In the genomic region with DNA sequence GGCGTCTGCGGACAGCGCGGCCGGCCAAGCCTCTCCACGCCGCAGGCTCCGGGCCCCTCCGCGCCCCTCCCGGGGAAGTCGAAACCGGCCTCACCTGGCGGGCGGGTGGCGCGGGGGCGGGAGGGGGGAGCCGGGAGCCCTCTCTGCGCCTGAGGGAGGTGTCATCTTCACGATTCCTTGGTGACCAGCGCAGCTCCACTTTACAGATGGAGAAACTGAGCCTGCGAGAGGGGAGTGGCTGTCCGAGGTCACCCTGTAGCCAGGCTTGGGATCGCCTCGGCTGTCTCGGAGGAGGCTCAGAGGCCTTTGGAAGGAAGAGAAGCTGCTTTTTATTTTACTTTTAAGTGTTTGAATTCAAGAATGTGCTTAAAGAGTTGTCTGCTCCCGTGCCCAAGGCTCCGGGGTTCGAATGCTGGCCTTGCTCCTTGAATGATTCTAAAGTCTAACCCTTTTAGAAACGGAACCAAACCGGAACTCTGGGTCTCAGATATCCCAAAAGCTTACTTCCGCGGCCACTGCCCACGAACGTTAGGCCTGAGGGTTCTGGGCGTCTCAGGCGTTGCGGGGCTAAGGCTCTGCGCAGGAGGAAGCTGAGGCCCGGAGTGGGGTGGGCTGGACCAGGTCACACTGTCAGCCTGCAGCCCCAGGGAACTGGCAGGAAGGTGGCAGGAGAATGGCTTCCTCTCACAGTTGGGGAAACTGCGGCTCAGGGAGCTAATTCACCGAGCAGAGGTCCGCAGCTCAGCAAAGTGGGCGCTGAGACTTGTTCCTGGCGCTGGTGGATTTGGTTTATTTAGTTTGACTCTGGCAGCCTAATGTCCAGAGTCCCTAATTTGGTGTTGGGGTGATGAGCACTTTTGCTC, we compare ENCODE assay signal across 8 cellular contexts. TPM values are rescaled to one million over a fixed set of nuclear protein-coding genes. Genes with fewer than 3 reads are reported as not detected.
DNase-seq lines count a peak whose midpoint lies in the region; ATAC-seq, FAIRE-seq and TF ChIP-seq lines count a peak whose summit lies in the region.

No MANE protein-coding gene starts in this region.

- H3K9me3 ChIP-seq in K562 (replicated peaks; ENCODE audit: control insufficient read depth, insufficient read depth, low read depth, low read length) = no peaks in the 10 kb centered on the region
- no peaks in the 10 kb centered on the region for H3K9me3 ChIP-seq in mononuclear cell (ENCODE audit: low read depth, low read length)

- DNase-seq in SKM-1 treated with dmso at 0.1 percent for 144 hours (lab: John Stamatoyannopoulos, UW; ENCODE audit: unreplicated experiment) (peak; percentile 26), SKM-1 (lab: John Stamatoyannopoulos, UW; ENCODE audit: unreplicated experiment) (no peak), NAMALWA (ENCODE audit: low spot score) (peak; percentile 58), K562 (ENCODE audit: extremely low read depth in 1 of 4, low spot score in 3 of 4) (peak; percentile 39 to 72 (median 68)), HK-2 (ENCODE audit: unreplicated experiment) (no peak)

- CTCF ChIA-PET in K562 (lab: Yijun Ruan, JAX; ENCODE audit: low intra/inter-chr PET ratio) = no interaction called here

- TF ChIP-seq EP300 in K562 (IDR thresholded peaks at IDR 0.05; ENCODE audit: low read length) = no peak

- BruUV-seq in K562 (replicated peaks; lab: Mats Ljungman, UMichigan) = no TSS peak

- no peak for TF ChIP-seq CTCF in K562 (IDR thresholded peaks at IDR 0.05 in 2 of 3, conservative IDR thresholded peaks at IDR 0.05 in 1 of 3; ENCODE audit: insufficient read depth in 2 of 3, low read depth in 1 of 3, low read length in 3 of 3)

- peak; percentile 32 for FAIRE-seq in K562 (lab: Jason Lieb, UNC)

- peaks cover 28% of the 10 kb centered on the region for H3K79me2 ChIP-seq in K562 (ENCODE audit: control insufficient read depth, insufficient read depth, low read length)

- H3K27ac ChIP-seq in K562 (ENCODE audit: extremely low read depth, low read depth, low read length) = peak overlapping the region; percentile 73

- H3K4me3 ChIP-seq in K562 (peak overlapping the region; percentile 56), mononuclear cell (ENCODE audit: low read length) (peak overlapping the region; percentile 46)

- 29% methylated on average over 23 of the region's 46 CpGs for WGBS in K562 (ENCODE audit: insufficient coverage, low coverage, missing lambda C conversion rate)

- in situ Hi-C loops in K562 (cut with MboI) = no loop called here

- no peaks in the 10 kb centered on the region; the same call in 2 of the 3 replicates for H3K36me3 ChIP-seq in K562 (ENCODE audit: control insufficient read depth, insufficient read depth, low read length)

- no peaks in the 10 kb centered on the region for H4K20me1 ChIP-seq in K562 (replicated peaks; ENCODE audit: control insufficient read depth, insufficient read depth, low read length)

- peak overlapping the region; percentile 64 to 94 for H3K9ac ChIP-seq in K562 (ENCODE audit: insufficient read depth in 1 of 2, low read depth in 2 of 2, low read length in 2 of 2)

- POLR2A ChIA-PET in K562 (lab: Yijun Ruan, JAX) = interaction anchor here (0.6 to 1.2 kb wide), 4 partner anchors 10 to 392 kb away, joined by 3 read pairs; partner anchors contain the start of gene FAM120A

- intact Hi-C loops in K562 (cut with micrococcal nuclease) = no loop called here

- peak overlapping the region; percentile 79 for H2AFZ ChIP-seq in K562 (ENCODE audit: low read depth, low read length)

- H3K4me2 ChIP-seq in K562 (ENCODE audit: insufficient read depth, low read length) = peak overlapping the region; percentile 76

- H3K4me1 ChIP-seq in K562 (replicated peaks in 1 of 2; ENCODE audit: control insufficient read depth in 2 of 2, insufficient read depth in 2 of 2, low read length in 2 of 2) (peaks cover 42 to 59% of the 10 kb centered on the region in 2 experiments), mononuclear cell (ENCODE audit: insufficient read depth, low read length) (peaks cover 79% of the 10 kb centered on the region)

- no peaks in the 10 kb centered on the region for H3K27me3 ChIP-seq in K562 (ENCODE audit: control insufficient read depth in 2 of 2, insufficient read depth in 2 of 2, low read length in 2 of 2)
- no peaks in the 10 kb centered on the region for H3K27me3 ChIP-seq in mononuclear cell (ENCODE audit: insufficient read depth, low read length)

- TF ChIP-seq RAD21 in K562 (CRISPR knock-in tag; conservative IDR thresholded peaks at IDR 0.05 in 1 of 2, IDR thresholded peaks at IDR 0.05 in 1 of 2) = no peak

- TF ChIP-seq POLR2A in K562 (conservative IDR thresholded peaks at IDR 0.05) = no peak

- H3K9me1 ChIP-seq in K562 (ENCODE audit: control insufficient read depth, insufficient read depth, low read length) = no peaks in the 10 kb centered on the region

- ATAC-seq in K562 = peak; percentile 51
- no peak for ATAC-seq in GM18511 (IDR thresholded peaks at IDR 0.05; ENCODE audit: unreplicated experiment)
- ATAC-seq in HG02973 (IDR thresholded peaks at IDR 0.05; ENCODE audit: unreplicated experiment) = no peak

TF ChIP-seq in K562, 482 proteins besides CTCF, POLR2A, EP300 and RAD21 (continues in another document):
- TF ChIP-seq RBM25 (IDR thresholded peaks at IDR 0.05; ENCODE audit: low read depth, low read length, severe bottlenecking) (no peak), RAD51 (IDR thresholded peaks at IDR 0.05; ENCODE audit: borderline replicate concordance, low read depth) (no peak), ATF4 (CRISPR knock-in tag; IDR thresholded peaks at IDR 0.05) (no peak)
- TF ChIP-seq, protein P1, sequence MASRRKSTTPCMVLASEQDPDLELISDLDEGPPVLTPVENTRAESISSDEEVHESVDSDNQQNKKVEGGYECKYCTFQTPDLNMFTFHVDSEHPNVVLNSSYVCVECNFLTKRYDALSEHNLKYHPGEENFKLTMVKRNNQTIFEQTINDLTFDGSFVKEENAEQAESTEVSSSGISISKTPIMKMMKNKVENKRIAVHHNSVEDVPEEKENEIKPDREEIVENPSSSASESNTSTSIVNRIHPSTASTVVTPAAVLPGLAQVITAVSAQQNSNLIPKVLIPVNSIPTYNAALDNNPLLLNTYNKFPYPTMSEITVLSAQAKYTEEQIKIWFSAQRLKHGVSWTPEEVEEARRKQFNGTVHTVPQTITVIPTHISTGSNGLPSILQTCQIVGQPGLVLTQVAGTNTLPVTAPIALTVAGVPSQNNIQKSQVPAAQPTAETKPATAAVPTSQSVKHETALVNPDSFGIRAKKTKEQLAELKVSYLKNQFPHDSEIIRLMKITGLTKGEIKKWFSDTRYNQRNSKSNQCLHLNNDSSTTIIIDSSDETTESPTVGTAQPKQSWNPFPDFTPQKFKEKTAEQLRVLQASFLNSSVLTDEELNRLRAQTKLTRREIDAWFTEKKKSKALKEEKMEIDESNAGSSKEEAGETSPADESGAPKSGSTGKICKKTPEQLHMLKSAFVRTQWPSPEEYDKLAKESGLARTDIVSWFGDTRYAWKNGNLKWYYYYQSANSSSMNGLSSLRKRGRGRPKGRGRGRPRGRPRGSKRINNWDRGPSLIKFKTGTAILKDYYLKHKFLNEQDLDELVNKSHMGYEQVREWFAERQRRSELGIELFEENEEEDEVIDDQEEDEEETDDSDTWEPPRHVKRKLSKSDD (conservative IDR thresholded peaks at IDR 0.05; ENCODE audit: low read length) = no peak

RNA-seq across cellular contexts. Expression of gene SUSD3, which starts 0.8 kb away (rescaled TPM):
- total RNA-seq in K562 (2011; cell fraction: chromatin; rRNA removed; ENCODE audit: low replicate concordance) = 2.7 and 10.6 TPM in 2 replicates
- total RNA-seq in K562 (2011; cell fraction: nucleolus; rRNA removed) = 16.3 and 18.3 TPM in 2 replicates
- 14.3 and 16.0 TPM in 2 replicates for total RNA-seq in K562 (2011; cell fraction: nucleoplasm; rRNA removed)
- total RNA-seq in K562 (2014; rRNA removed) (21.7 and 30.1 TPM in 2 replicates), K562 (2014; rRNA removed; fragmentation: Illumina TruSeq; extraction: Trizol) (4.1 and 8.0 TPM in 2 replicates), K562 (2015; rRNA removed; fragmentation: Illumina TruSeq; extraction: Trizol) (10.0 and 11.4 TPM in 2 replicates), K562 (2021) (16.9 and 18.7 TPM in 2 replicates), mononuclear cell (11.0 TPM)
- polyA plus RNA-seq in K562 (2011; rRNA removed) (17.6 and 40.7 TPM in 2 replicates), K562 (2014; fragmentation: Illumina TruSeq; extraction: Trizol) (9.0 and 19.4 TPM in 2 replicates), K562 (2014; fragmentation: Nextera tagmentation; extraction: Ambion mirVana) (1 to 10 TPM; 1.3 to 2.2 TPM), K562 (2014; rRNA removed) (18.7 and 28.1 TPM in 2 replicates)
- polyA plus RNA-seq in K562 (2011; cell fraction: cytosol; rRNA removed) = 53.0 and 63.3 TPM in 2 replicates
- 20.3 and 22.3 TPM in 2 replicates for polyA plus RNA-seq in K562 (2011; cell fraction: nucleus; rRNA removed)
- polyA plus RNA-seq in K562 (2012) = 18.1 and 49.1 TPM in 2 replicates
- 5.2 and 5.3 TPM in 2 replicates for polyA minus RNA-seq in K562 (2011; rRNA and poly(A)+ RNA removed)
- polyA minus RNA-seq in K562 (2011; cell fraction: cytosol; rRNA and poly(A)+ RNA removed) = 11.0 and 25.0 TPM in 2 replicates
- polyA minus RNA-seq in K562 (2011; cell fraction: nucleus; rRNA and poly(A)+ RNA removed) = 2.0 and 4.7 TPM in 2 replicates

RNA-seq across cellular contexts. Expression of gene CARD19, which starts 36.7 kb away (rescaled TPM):
- total RNA-seq in K562 (2011; cell fraction: chromatin; rRNA removed; ENCODE audit: low replicate concordance) = 5.1 and 21.8 TPM in 2 replicates
- total RNA-seq in K562 (2011; cell fraction: nucleolus; rRNA removed) = 24.3 and 26.3 TPM in 2 replicates
- 14.4 and 20.2 TPM in 2 replicates for total RNA-seq in K562 (2011; cell fraction: nucleoplasm; rRNA removed)
- total RNA-seq in K562 (2014; rRNA removed) (34.9 and 35.3 TPM in 2 replicates), K562 (2014; rRNA removed; fragmentation: Illumina TruSeq; extraction: Trizol) (2.7 and 2.9 TPM in 2 replicates), K562 (2015; rRNA removed; fragmentation: Illumina TruSeq; extraction: Trizol) (13.0 and 14.6 TPM in 2 replicates), K562 (2021) (18.6 and 23.4 TPM in 2 replicates), mononuclear cell (117 TPM)
- polyA plus RNA-seq in K562 (2011; rRNA removed) (15.9 and 23.7 TPM in 2 replicates), K562 (2014; fragmentation: Illumina TruSeq; extraction: Trizol) (5.3 and 13.8 TPM in 2 replicates), K562 (2014; fragmentation: Nextera tagmentation; extraction: Ambion mirVana) (1 to 10 TPM in 1 of 2 experiments, under 1 TPM in 1; 0.90 to 2.1 TPM), K562 (2014; rRNA removed) (30.7 and 35.3 TPM in 2 replicates)
- 40.2 and 99.4 TPM in 2 replicates for polyA plus RNA-seq in K562 (2011; cell fraction: cytosol; rRNA removed)
- polyA plus RNA-seq in K562 (2011; cell fraction: nucleus; rRNA removed) = 36.2 and 60.4 TPM in 2 replicates
- polyA plus RNA-seq in K562 (2012) = 19.5 and 30.7 TPM in 2 replicates
- polyA minus RNA-seq in K562 (2011; rRNA and poly(A)+ RNA removed) = 2.4 and 3.3 TPM in 2 replicates
- polyA minus RNA-seq in K562 (2011; cell fraction: cytosol; rRNA and poly(A)+ RNA removed) = 4.8 and 7.6 TPM in 2 replicates
- polyA minus RNA-seq in K562 (2011; cell fraction: nucleus; rRNA and poly(A)+ RNA removed) = 7.4 and 8.0 TPM in 2 replicates

Comparison
In these comparisons a context has a peak if more than half of its experiments do, and no peak if none do; other contexts are left out.
1. DNase-seq: peak in SKM-1 treated with dmso at 0.1 percent for 144 hours (single experiment), NAMALWA (single experiment) and K562 (4 of 4); none in SKM-1 (single experiment) and HK-2 (single experiment).